Comparison of ENCODE assay signal across 20 cellular contexts in genomic region chr4:173413043-173413442, GRCh38. TPM values are rescaled to one million over a fixed set of nuclear protein-coding genes. Genes with fewer than 3 reads are reported as not detected.
DNase-seq lines count a peak whose midpoint lies in the region; ATAC-seq and TF ChIP-seq lines count a peak whose summit lies in the region.
"Had no signal": no experiment of that assay in that cellular context is flagged by ENCODE, and none has a peak within 500 bp of the region (broad histone marks: within the 10 kb centered on the region; RNA-seq: fewer than 3 reads in every experiment).

No MANE protein-coding gene starts in this region.

- H3K4me2 ChIP-seq in BLaER1, result peak overlapping the region; percentile 4; the same call in 1 of the 2 replicates

- ATAC-seq in stimulated activated naive CD8-positive, alpha-beta T cell treated with anti-CD3 and anti-CD28 coated beads, Interleukin-15, amount 100 ng/mL, for 72 hours, result no peak
- ATAC-seq in HG02840 (IDR thresholded peaks at IDR 0.05; ENCODE audit: low FRiP score, unreplicated experiment), result no peak

- H3K27ac ChIP-seq in BLaER1 (no peak overlapping the region), brain microvascular endothelial cell (no peak overlapping the region), SJCRH30 (no peak overlapping the region)
- H3K27ac ChIP-seq: epithelial cell of prostate, parathyroid adenoma had no signal

- H3K4me3 Mint-ChIP-seq in stimulated activated naive CD8-positive, alpha-beta T cell treated with anti-CD3 and anti-CD28 coated beads, Interleukin-15, amount 100 ng/mL, for 72 hours, result no peak overlapping the region
- H3K4me3 Mint-ChIP-seq: H9 had no signal

- H3K9me3 ChIP-seq in BLaER1, result no peaks in the 10 kb centered on the region
- H3K9me3 ChIP-seq in SJCRH30 (replicated peaks), result no peaks in the 10 kb centered on the region
- H3K9me3 ChIP-seq: ascending aorta, heart right ventricle had no signal

- H3K4me1 Mint-ChIP-seq in stimulated activated naive CD8-positive, alpha-beta T cell treated with anti-CD3 and anti-CD28 coated beads, Interleukin-15, amount 100 ng/mL, for 72 hours, result no peaks in the 10 kb centered on the region
- H3K4me1 Mint-ChIP-seq: H9 had no signal

- DNase-seq in HT1080 (ENCODE audit: low read depth), result peak; percentile 42
- DNase-seq in brain microvascular endothelial cell, result peak; percentile 43
- DNase-seq in glomerular endothelial cell (ENCODE audit: extremely low read depth, low read depth, low spot score), result peak; percentile 47
- no peak for DNase-seq in stimulated activated naive CD8-positive, alpha-beta T cell treated with anti-CD3 and anti-CD28 coated beads, Interleukin-15, amount 100 ng/mL, for 72 hours
- DNase-seq in SJCRH30, result no peak
- no peak for DNase-seq in activated CD4-positive, CD25-positive, alpha-beta regulatory T cell (lab: John Stamatoyannopoulos, UW)
- DNase-seq: activated CD4-positive, alpha-beta T cell treated with anti-CD3 and anti-CD28 coated beads, Interleukin-2, amount 50 U/mL, for 1 hour; cortex of kidney; H9; heart right ventricle; NCI-H1436 treated with DMSO at 0.1 percent for 48 hours; NCI-H2227 treated with DMSO at 0.1 percent for 48 hours; RPMI8226; stimulated activated CD4-positive, alpha-beta T cell treated with anti-CD3 and anti-CD28 coated beads, Interleukin-2, amount 100 ng/mL, for 48 hours had no signal

- H3K36me3 ChIP-seq in BLaER1 (peaks cover 53% of the 10 kb centered on the region), brain microvascular endothelial cell (replicated peaks) (no peaks in the 10 kb centered on the region), SJCRH30 (no peaks in the 10 kb centered on the region)

- H3K9ac ChIP-seq in BLaER1, result no peak overlapping the region
- H3K9ac ChIP-seq: parathyroid adenoma had no signal

- H3K27me3 ChIP-seq in BLaER1 (no peaks in the 10 kb centered on the region), brain microvascular endothelial cell (replicated peaks) (no peaks in the 10 kb centered on the region), SJCRH30 (no peaks in the 10 kb centered on the region)
- H3K27me3 ChIP-seq: ascending aorta, heart right ventricle had no signal

- H4K20me1 ChIP-seq in BLaER1, result no peaks in the 10 kb centered on the region

- H3K4me1 ChIP-seq in BLaER1, result peaks cover 33% of the 10 kb centered on the region
- no peaks in the 10 kb centered on the region; the same call in 1 of the 2 replicates for H3K4me1 ChIP-seq in SJCRH30
- H3K4me1 ChIP-seq: parathyroid adenoma had no signal

- no peak overlapping the region for H3K4me3 ChIP-seq in BLaER1
- no peak overlapping the region for H3K4me3 ChIP-seq in brain microvascular endothelial cell (ENCODE audit: low read depth, low read length)
- no peak overlapping the region for H3K4me3 ChIP-seq in SJCRH30
- H3K4me3 ChIP-seq: ascending aorta, heart right ventricle, lung had no signal

- in situ Hi-C loops in brain microvascular endothelial cell (cut with HindIII; ENCODE audit: low pct_ligation_motif_present, low sequenced_read_pairs), result no loop called here

- no peak overlapping the region for H3K27ac Mint-ChIP-seq in stimulated activated naive CD8-positive, alpha-beta T cell treated with anti-CD3 and anti-CD28 coated beads, Interleukin-15, amount 100 ng/mL, for 72 hours
- H3K27ac Mint-ChIP-seq: H9 had no signal

- no peaks in the 10 kb centered on the region for H3K9me3 Mint-ChIP-seq in stimulated activated naive CD8-positive, alpha-beta T cell treated with anti-CD3 and anti-CD28 coated beads, Interleukin-15, amount 100 ng/mL, for 72 hours
- H3K9me3 Mint-ChIP-seq: H9 had no signal

- TF ChIP-seq CTCF in brain microvascular endothelial cell (IDR thresholded peaks at IDR 0.05; ENCODE audit: low read depth, low read length, missing control alignments), result no peak

- H3K27me3 Mint-ChIP-seq in stimulated activated naive CD8-positive, alpha-beta T cell treated with anti-CD3 and anti-CD28 coated beads, Interleukin-15, amount 100 ng/mL, for 72 hours, result no peaks in the 10 kb centered on the region

RNA-seq across cellular contexts. Expression of gene SCRG1, which starts 14.1 kb away (rescaled TPM):
- total RNA-seq in HT1080 (2014; rRNA removed; shearing (Covaris generic)), result not detected in 2 replicates
- not detected in 2 replicates for polyA plus RNA-seq in HT1080 (2015; cell fraction: cytosol; rRNA removed)
- polyA plus RNA-seq in HT1080 (2015; cell fraction: nucleus; rRNA removed), result not detected in 2 replicates
- not detected in 2 replicates for total RNA-seq in glomerular endothelial cell
- total RNA-seq in SJCRH30 (2014; rRNA removed; shearing (Covaris generic)), result not detected in 2 replicates
- total RNA-seq: H9 had no signal

RNA-seq across cellular contexts. Expression of gene SAP30, which starts 42.3 kb away (rescaled TPM):
- total RNA-seq in HT1080 (2014; rRNA removed; shearing (Covaris generic)), result 62.1 and 65.8 TPM in 2 replicates
- polyA plus RNA-seq in HT1080 (2015; cell fraction: cytosol; rRNA removed), result 24.7 and 32.4 TPM in 2 replicates
- 14.9 and 18.7 TPM in 2 replicates for polyA plus RNA-seq in HT1080 (2015; cell fraction: nucleus; rRNA removed)
- total RNA-seq in glomerular endothelial cell, result 12.7 and 17.2 TPM in 2 replicates
- 29.0 and 30.6 TPM in 2 replicates for total RNA-seq in SJCRH30 (2014; rRNA removed; shearing (Covaris generic))

Comparison
In these comparisons a context has a peak if more than half of its experiments do, and no peak if none do; other contexts are left out.
1. DNase-seq: peak in HT1080 (single experiment), brain microvascular endothelial cell (single experiment) and glomerular endothelial cell (single experiment); none in stimulated activated naive CD8-positive, alpha-beta T cell treated with anti-CD3 and anti-CD28 coated beads, Interleukin-15, amount 100 ng/mL, for 72 hours (0 of 2), SJCRH30 (0 of 2) and activated CD4-positive, CD25-positive, alpha-beta regulatory T cell (0 of 4).